Comparison of ENCODE assay signal across 1 cellular context in the genomic region with DNA sequence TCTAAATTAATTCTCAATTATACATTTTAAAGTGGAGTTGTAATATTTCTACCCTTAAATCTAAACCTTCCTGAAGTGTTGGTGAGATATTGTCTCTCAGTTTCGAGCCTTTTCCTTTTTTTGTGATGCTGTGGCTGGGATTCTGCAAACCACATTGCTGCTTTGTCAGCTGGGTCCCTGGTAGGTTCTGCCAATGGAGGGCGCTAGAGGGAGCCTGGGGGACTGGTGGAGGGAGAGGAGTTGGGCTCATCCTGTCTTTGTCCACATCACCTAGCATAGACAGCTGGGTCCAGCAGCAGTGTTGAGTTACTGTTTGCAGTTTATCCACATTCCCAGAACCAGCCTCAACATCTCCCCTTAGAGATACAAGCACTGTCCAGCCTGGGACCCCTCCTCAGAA.
TF ChIP-seq lines count a peak whose summit lies in the region.

No MANE protein-coding gene starts in this region.

TF ChIP-seq in GM12878, 131 proteins besides CTCF, POLR2A, EP300 and RAD21:
- TF ChIP-seq CHD2 (IDR thresholded peaks at IDR 0.05; ENCODE audit: borderline replicate concordance, low read depth, low read length) (no peak), HDGF (IDR thresholded peaks at IDR 0.05) (no peak), PAX5 (IDR thresholded peaks at IDR 0.05; ENCODE audit: borderline replicate concordance, low read depth, low read length) (no peak)
